Comparison of ENCODE assay signal across 24 cellular contexts in genomic region chr2:145587922-145588321, GRCh38.
"Had no signal": no experiment of that assay in that cellular context is flagged by ENCODE, and none has a peak within 500 bp of the region (broad histone marks: within the 10 kb centered on the region; RNA-seq: fewer than 3 reads in every experiment).

No MANE protein-coding gene starts in this region.

- H3K4me1 ChIP-seq: Peyer's patch, SJCRH30 had no signal

- H3K36me3 ChIP-seq: Peyer's patch, SJCRH30 had no signal

- ATAC-seq: HepG2, Right ventricle myocardium inferior, SK-N-SH treated with all-trans-retinoic acid at 6 μM for 48 hours, T-helper 17 cell had no signal

- H3K9me3 ChIP-seq: Peyer's patch, SJCRH30 had no signal

- H3K4me3 ChIP-seq: PC-9, Peyer's patch, SJCRH30 had no signal

- DNase-seq: IMR-90, Kasumi-1, MM.1S, NCI-H1092 treated with DMSO at 0.1 percent for 48 hours, NCI-H1436 treated with DMSO at 0.1 percent for 48 hours, NCI-H187, NCI-H2029, NCI-H2081 treated with DMSO at 0.1 percent for 48 hours, NCI-H2171, NCI-H226, NCI-H446, NCI-H510A, NCI-H524 treated with DMSO at 0.1 percent for 48 hours, NCI-H774, PC-9, Peyer's patch, SHP77 treated with DMSO at 0.1 percent for 48 hours, SJCRH30, T-helper 1 cell, T-helper 17 cell had no signal

- H3K27ac ChIP-seq: KMS-11, PC-9, Peyer's patch, SJCRH30 had no signal

- H3K27me3 ChIP-seq: Peyer's patch, SJCRH30 had no signal
